9 cellular contexts compared by ENCODE assay signal in genomic region chr14:54676822-54677708, GRCh38.
DNase-seq lines count a peak whose midpoint lies in the region; ATAC-seq, FAIRE-seq and TF ChIP-seq lines count a peak whose summit lies in the region.
"Had no signal": no experiment of that assay in that cellular context is flagged by ENCODE, and none has a peak within 500 bp of the region (broad histone marks: within the 10 kb centered on the region; RNA-seq: fewer than 3 reads in every experiment).

No MANE protein-coding gene starts in this region.

- no peaks in the 10 kb centered on the region for H3K36me3 ChIP-seq in PC-3 (ENCODE audit: low read depth, low read length)

- H3K4me2 ChIP-seq in A549 (peak overlapping the region; percentile 77), PC-3 (ENCODE audit: low read length) (peak overlapping the region; percentile 74)
- H3K4me2 ChIP-seq: BLaER1 treated with 17β-estradiol and CSF1 and Interleukin-3, amounts not matched to agents 10 nM and 100 nM had no signal

- H3K4me1 ChIP-seq in A549 (peaks cover 31% of the 10 kb centered on the region), PC-3 (ENCODE audit: insufficient read depth, low read length) (peaks cover 49% of the 10 kb centered on the region)

- peak overlapping the region; percentile 46 for H3K9ac ChIP-seq in PC-3 (ENCODE audit: low read length)
- H3K9ac ChIP-seq: BLaER1 treated with 17β-estradiol and CSF1 and Interleukin-3, amounts not matched to agents 10 nM and 100 nM had no signal

- H2AFZ ChIP-seq in PC-3 (ENCODE audit: low read length): peak overlapping the region; percentile 22

- ATAC-seq in A549: peak; percentile 87 to 93
- peak; percentile 95 for ATAC-seq in PC-3

- BruUV-seq in PC-3 (replicated peaks; lab: Mats Ljungman, UMichigan): no TSS peak

- no peaks in the 10 kb centered on the region for H3K9me3 ChIP-seq in A549
- H3K9me3 ChIP-seq in PC-3 (ENCODE audit: low read length): no peaks in the 10 kb centered on the region
- H3K9me3 ChIP-seq: BLaER1 treated with 17β-estradiol and CSF1 and Interleukin-3, amounts not matched to agents 10 nM and 100 nM had no signal

- peak; percentile 79 for FAIRE-seq in A549 (lab: Jason Lieb, UNC)

- POLR2A ChIA-PET in A549 (lab: Yijun Ruan, JAX) (interaction anchor here (0.5 to 1.1 kb wide), 6 partner anchors 9 to 595 kb away, joined by 3 to 9 read pairs (median 4); partner anchors contain the start of gene SAMD4A), PC-3 (lab: Charles Lee; ENCODE audit: unreplicated experiment) (interaction anchor here (0.6 to 1.5 kb wide), 2 partner anchors 23 to 112 kb away, joined by 4 to 6 read pairs; no protein-coding TSS in a partner anchor)

- no peaks in the 10 kb centered on the region for H3K27me3 ChIP-seq in PC-3 (ENCODE audit: low read length)
- H3K27me3 ChIP-seq: BLaER1 treated with 17β-estradiol and CSF1 and Interleukin-3, amounts not matched to agents 10 nM and 100 nM had no signal

- in situ Hi-C loops in GM13977 (cut with MboI; ENCODE audit: low pct_unique_long_range_greater_than_20kb, low sequenced_read_pairs, unreplicated experiment): no loop called here

- no peak for TF ChIP-seq POLR2A in A549 (IDR thresholded peaks at IDR 0.05; ENCODE audit: low read length)

- intact Hi-C loops in PC-3 (cut with micrococcal nuclease): loop anchor here (1.0 to 5.0 kb wide), 4 partner anchors 18 to 110 kb away; partner anchors contain the start of gene SAMD4A

- WGBS in A549 (ENCODE audit: missing lambda C conversion rate): 43% methylated on average over 11 of the region's 11 CpGs

- TF ChIP-seq CTCF in A549 (IDR thresholded peaks at IDR 0.05) (no peak), PC-3 (conservative IDR thresholded peaks at IDR 0.05; ENCODE audit: low read depth, low read length) (no peak), epithelial cell of proximal tubule (conservative IDR thresholded peaks at IDR 0.05; ENCODE audit: low read depth, low read length) (no peak), GM13977 (IDR thresholded peaks at IDR 0.05; ENCODE audit: extremely low read depth, insufficient read depth, missing control alignments) (no peak), GM10266 (IDR thresholded peaks at IDR 0.05; ENCODE audit: control insufficient read depth, insufficient read depth, low read depth, missing control alignments) (no peak)

- H4K20me1 ChIP-seq in PC-3 (ENCODE audit: low read length): no peaks in the 10 kb centered on the region

- DNase-seq in A549 (ENCODE audit: low read depth in 1 of 2, low spot score in 1 of 2): peak; percentile 64 to 69
- peak; percentile 99 for DNase-seq in PC-3
- peak; percentile 95 for DNase-seq in epithelial cell of proximal tubule (ENCODE audit: low read depth)
- DNase-seq in mucosa of gallbladder (ENCODE audit: low spot score): peak; percentile 40
- no peak for DNase-seq in stimulated activated CD4-positive, alpha-beta T cell treated with anti-CD3 and anti-CD28 coated beads, Interleukin-2, amount 100 ng/mL, for 24 hours
- DNase-seq in GM13977 (ENCODE audit: low spot score): no peak
- no peak for DNase-seq in GM10266 (ENCODE audit: extremely low spot score)
- no peak for DNase-seq in activated CD8-positive, alpha-beta memory T cell treated with anti-CD3 and anti-CD28 coated beads, Interleukin-2, amount 50 U/mL, for 4 hours

- H3K4me3 ChIP-seq in A549 (peak overlapping the region; percentile 6; the same call in 1 of the 3 replicates), PC-3 (ENCODE audit: low read length) (peak overlapping the region; percentile 46), epithelial cell of proximal tubule (ENCODE audit: low read depth, low read length) (peak overlapping the region; percentile 6)
- H3K4me3 ChIP-seq: BLaER1 treated with 17β-estradiol and CSF1 and Interleukin-3, amounts not matched to agents 10 nM and 100 nM had no signal

- TF ChIP-seq RAD21 in A549 (conservative IDR thresholded peaks at IDR 0.05 in 1 of 2, IDR thresholded peaks at IDR 0.05 in 1 of 2): no peak

- H3K79me2 ChIP-seq in PC-3 (ENCODE audit: low read length): peaks cover 58% of the 10 kb centered on the region

- peak overlapping the region; percentile 64 to 72 for H3K27ac ChIP-seq in A549
- peak overlapping the region; percentile 80 for H3K27ac ChIP-seq in PC-3 (ENCODE audit: low read length)
- H3K27ac ChIP-seq: BLaER1 treated with 17β-estradiol and CSF1 and Interleukin-3, amounts not matched to agents 10 nM and 100 nM had no signal

- CTCF ChIA-PET in A549 (lab: Yijun Ruan, JAX) (interaction anchor here (0.7 to 2.3 kb wide), 8 partner anchors 9 to 111 kb away, joined by 3 to 6 read pairs (median 4); partner anchors contain the start of gene SAMD4A), PC-3 (lab: Charles Lee) (interaction anchor here (0.6 to 1.5 kb wide), 3 partner anchors 96 to 724 kb away, joined by 4 to 5 read pairs (median 4); no protein-coding TSS in a partner anchor)

- no peak for TF ChIP-seq EP300 in A549 (IDR thresholded peaks at IDR 0.05)

- H3F3A ChIP-seq in PC-3 (ENCODE audit: low read length, unreplicated experiment): peaks cover 8% of the 10 kb centered on the region

- no peaks in the 10 kb centered on the region for H3K9me2 ChIP-seq in PC-3 (replicated peaks; ENCODE audit: low read length)

TF ChIP-seq in A549, 52 proteins besides CTCF, POLR2A, EP300 and RAD21:
- TF ChIP-seq BHLHE40 (IDR thresholded peaks at IDR 0.05; ENCODE audit: low read depth, low read length) (no peak), JUNB (IDR thresholded peaks at IDR 0.05) (peak; percentile 39; the same call in 1 of the 2 replicates), FOSL2 (IDR thresholded peaks at IDR 0.05) (peak; percentile 52), FOSL2 (CRISPR knock-in tag; IDR thresholded peaks at IDR 0.05) (peak; percentile 86)

Comparison
In these comparisons a context has a peak if more than half of its experiments do, and no peak if none do; other contexts are left out.
1. DNase-seq: peak in A549 (2 of 2), PC-3 (single experiment), epithelial cell of proximal tubule (single experiment) and mucosa of gallbladder (single experiment); none in stimulated activated CD4-positive, alpha-beta T cell treated with anti-CD3 and anti-CD28 coated beads, Interleukin-2, amount 100 ng/mL, for 24 hours (0 of 2), GM13977 (single experiment), GM10266 (single experiment) and activated CD8-positive, alpha-beta memory T cell treated with anti-CD3 and anti-CD28 coated beads, Interleukin-2, amount 50 U/mL, for 4 hours (single experiment).
2. Peak in every context shown above with its lines, with median percentiles within 50 percentile points of each other: H3K4me3 ChIP-seq.